ENCODE assay signal across 18 cellular contexts in genomic region chr4:181364504-181364903, GRCh38.
"Had no signal": no experiment of that assay in that cellular context is flagged by ENCODE, and none has a peak within 500 bp of the region (broad histone marks: within the 10 kb centered on the region; RNA-seq: fewer than 3 reads in every experiment).

No MANE protein-coding gene starts in this region.

- H3K36me3 Mint-ChIP-seq: activated CD8-positive, alpha-beta memory T cell treated with anti-CD3 and anti-CD28 coated beads, Interleukin-2, amount 10 ng/mL, durations not matched to agents 7 days and 5 days; activated naive CD4-positive, alpha-beta T cell treated with anti-CD3 and anti-CD28 coated beads, Interleukin-2, amount 10 ng/mL, durations not matched to agents 7 days and 5 days; natural killer cell; stimulated activated memory B cell treated with anti-CD40 and anti-IgM and Interleukin-4, amounts not matched to agents 10 μg/mL and 1 μg/mL and 100 μg/mL, for 72 hours had no signal

- H3K4me1 Mint-ChIP-seq: activated CD8-positive, alpha-beta memory T cell treated with anti-CD3 and anti-CD28 coated beads, Interleukin-2, amount 10 ng/mL, durations not matched to agents 7 days and 5 days; activated naive CD4-positive, alpha-beta T cell treated with anti-CD3 and anti-CD28 coated beads, Interleukin-2, amount 10 ng/mL, durations not matched to agents 7 days and 5 days; natural killer cell; stimulated activated memory B cell treated with anti-CD40 and anti-IgM and Interleukin-4, amounts not matched to agents 10 μg/mL and 1 μg/mL and 100 μg/mL, for 72 hours had no signal

- H3K27me3 ChIP-seq: adrenal gland, colonic mucosa, esophagus muscularis mucosa, neutrophil had no signal

- H3K27ac ChIP-seq: colonic mucosa, esophagus muscularis mucosa, neutrophil, VCaP had no signal

- DNase-seq: activated CD4-positive, alpha-beta T cell treated with anti-CD3 and anti-CD28 coated beads for 1 hour; activated CD4-positive, alpha-beta T cell treated with anti-CD3 and anti-CD28 coated beads, Interleukin-2, amount 50 U/mL, for 48 hours; activated CD8-positive, alpha-beta memory T cell treated with anti-CD3 and anti-CD28 coated beads, Interleukin-2, amount 10 ng/mL, durations not matched to agents 7 days and 5 days; activated naive CD4-positive, alpha-beta T cell treated with anti-CD3 and anti-CD28 coated beads, Interleukin-2, amount 10 ng/mL, durations not matched to agents 7 days and 5 days; activated T-cell treated with anti-CD3 and anti-CD28 coated beads, Interleukin-2, amount 50 U/mL, for 1 hour; adrenal gland; colonic mucosa; hippocampal formation; left ventricle myocardium superior; mesenchymal stem cell; natural killer cell; posterior cingulate gyrus; stimulated activated CD4-positive, alpha-beta T cell treated with anti-CD3 and anti-CD28 coated beads, Interleukin-2, amount 100 ng/mL, for 48 hours had no signal

- H3K4me3 Mint-ChIP-seq: activated CD8-positive, alpha-beta memory T cell treated with anti-CD3 and anti-CD28 coated beads, Interleukin-2, amount 10 ng/mL, durations not matched to agents 7 days and 5 days; activated naive CD4-positive, alpha-beta T cell treated with anti-CD3 and anti-CD28 coated beads, Interleukin-2, amount 10 ng/mL, durations not matched to agents 7 days and 5 days; natural killer cell; stimulated activated memory B cell treated with anti-CD40 and anti-IgM and Interleukin-4, amounts not matched to agents 10 μg/mL and 1 μg/mL and 100 μg/mL, for 72 hours had no signal

- H3K4me1 ChIP-seq: adrenal gland, colonic mucosa, esophagus muscularis mucosa had no signal

- H3K36me3 ChIP-seq: adrenal gland, colonic mucosa, esophagus muscularis mucosa, neutrophil had no signal

- H3K4me3 ChIP-seq: colonic mucosa, esophagus muscularis mucosa had no signal

- H3K27me3 Mint-ChIP-seq: activated CD8-positive, alpha-beta memory T cell treated with anti-CD3 and anti-CD28 coated beads, Interleukin-2, amount 10 ng/mL, durations not matched to agents 7 days and 5 days; activated naive CD4-positive, alpha-beta T cell treated with anti-CD3 and anti-CD28 coated beads, Interleukin-2, amount 10 ng/mL, durations not matched to agents 7 days and 5 days; stimulated activated memory B cell treated with anti-CD40 and anti-IgM and Interleukin-4, amounts not matched to agents 10 μg/mL and 1 μg/mL and 100 μg/mL, for 72 hours had no signal

- H3K27ac Mint-ChIP-seq: activated CD8-positive, alpha-beta memory T cell treated with anti-CD3 and anti-CD28 coated beads, Interleukin-2, amount 10 ng/mL, durations not matched to agents 7 days and 5 days; activated naive CD4-positive, alpha-beta T cell treated with anti-CD3 and anti-CD28 coated beads, Interleukin-2, amount 10 ng/mL, durations not matched to agents 7 days and 5 days; activated T-helper 2 cell treated with anti-CD3 and anti-CD28 coated beads, Interferon-gamma antibody, Interleukin-2, Interleukin-4, amounts not matched to agents 10 μg/mL and 5 μg/mL and 100 μg/mL, durations not matched to agents 14 hours and 24 hours and 36 hours; natural killer cell; stimulated activated memory B cell treated with anti-CD40 and anti-IgM and Interleukin-4, amounts not matched to agents 10 μg/mL and 1 μg/mL and 100 μg/mL, for 72 hours had no signal

- H3K9me3 ChIP-seq: adrenal gland, colonic mucosa, esophagus muscularis mucosa, neutrophil had no signal
